12 cellular contexts compared by ENCODE assay signal in genomic region chr20:25148982-25149846, GRCh38. TPM values are rescaled to one million over a fixed set of nuclear protein-coding genes. Genes with fewer than 3 reads are reported as not detected.
DNase-seq lines count a peak whose midpoint lies in the region; ATAC-seq, FAIRE-seq and TF ChIP-seq lines count a peak whose summit lies in the region.
"Had no signal": no experiment of that assay in that cellular context is flagged by ENCODE, and none has a peak within 500 bp of the region (broad histone marks: within the 10 kb centered on the region; RNA-seq: fewer than 3 reads in every experiment).

No MANE protein-coding gene starts in this region.

- peak overlapping the region; percentile 37 for H3K4me2 ChIP-seq in keratinocyte (ENCODE audit: control insufficient read depth, extremely low read depth, insufficient read depth, low read depth, low read length)

- peaks cover 26% of the 10 kb centered on the region for H3K27me3 ChIP-seq in keratinocyte (ENCODE audit: control insufficient read depth, extremely low read depth, insufficient read depth, low read length)
- H3K27me3 ChIP-seq: Peyer's patch had no signal

- H3K4me3 ChIP-seq in keratinocyte (ENCODE audit: control insufficient read depth in 2 of 3, extremely low read depth in 1 of 3, insufficient read depth in 2 of 3, low read depth in 1 of 3, low read length in 3 of 3): no peak overlapping the region

- no peaks in the 10 kb centered on the region for H3K9me3 Mint-ChIP-seq in activated CD4-positive, alpha-beta T cell treated with anti-CD3 and anti-CD28 coated beads, Interleukin-2, amount 10 ng/mL, durations not matched to agents 24 days and 14 days
- H3K9me3 Mint-ChIP-seq in activated naive CD8-positive, alpha-beta T cell (ENCODE audit: low read depth): no peaks in the 10 kb centered on the region
- no peaks in the 10 kb centered on the region for H3K9me3 Mint-ChIP-seq in stimulated activated memory B cell treated with anti-CD40 and anti-IgM and Interleukin-4, amounts not matched to agents 10 μg/mL and 1 μg/mL and 100 μg/mL, for 72 hours

- H3K27me3 Mint-ChIP-seq in activated CD4-positive, alpha-beta T cell treated with anti-CD3 and anti-CD28 coated beads, Interleukin-2, amount 10 ng/mL, durations not matched to agents 24 days and 14 days: peaks cover 28% of the 10 kb centered on the region
- peaks cover 4% of the 10 kb centered on the region for H3K27me3 Mint-ChIP-seq in activated naive CD8-positive, alpha-beta T cell
- peaks cover 62% of the 10 kb centered on the region for H3K27me3 Mint-ChIP-seq in stimulated activated memory B cell treated with anti-CD40 and anti-IgM and Interleukin-4, amounts not matched to agents 10 μg/mL and 1 μg/mL and 100 μg/mL, for 72 hours

- H3K36me3 Mint-ChIP-seq in activated CD4-positive, alpha-beta T cell treated with anti-CD3 and anti-CD28 coated beads, Interleukin-2, amount 10 ng/mL, durations not matched to agents 24 days and 14 days (ENCODE audit: low read depth): no peaks in the 10 kb centered on the region
- H3K36me3 Mint-ChIP-seq in activated naive CD8-positive, alpha-beta T cell: peaks cover 4% of the 10 kb centered on the region
- no peaks in the 10 kb centered on the region for H3K36me3 Mint-ChIP-seq in stimulated activated memory B cell treated with anti-CD40 and anti-IgM and Interleukin-4, amounts not matched to agents 10 μg/mL and 1 μg/mL and 100 μg/mL, for 72 hours

- no peaks in the 10 kb centered on the region for H3K36me3 ChIP-seq in keratinocyte (ENCODE audit: control insufficient read depth in 2 of 2, extremely low read depth in 1 of 2, insufficient read depth in 2 of 2, low read length in 2 of 2)
- H3K36me3 ChIP-seq: Peyer's patch, transverse colon had no signal

- intact Hi-C loops in activated CD4-positive, alpha-beta T cell treated with anti-CD3 and anti-CD28 coated beads, Interleukin-2, amount 10 ng/mL, durations not matched to agents 24 days and 14 days (cut with micrococcal nuclease): loop anchor here (10.0 kb wide), 1 partner anchor 64 kb away; the partner anchor contains the start of gene VSX1

- H3K9me3 ChIP-seq in keratinocyte (ENCODE audit: control insufficient read depth, low read depth, low read length): no peaks in the 10 kb centered on the region
- H3K9me3 ChIP-seq: Peyer's patch, transverse colon had no signal

- FAIRE-seq in keratinocyte (lab: Jason Lieb, UNC): no peak
- FAIRE-seq: frontal cortex had no signal

- H4K20me1 ChIP-seq in keratinocyte (ENCODE audit: control insufficient read depth, extremely low read depth, insufficient read depth, low read length): no peaks in the 10 kb centered on the region

- no peak overlapping the region for H3K27ac ChIP-seq in keratinocyte (ENCODE audit: control insufficient read depth, insufficient read depth, low read length)
- H3K27ac ChIP-seq: Peyer's patch, transverse colon had no signal

- H2AFZ ChIP-seq in keratinocyte (ENCODE audit: control insufficient read depth, low read length): peak overlapping the region; percentile 82

- H3K9me1 ChIP-seq in keratinocyte (ENCODE audit: control insufficient read depth, extremely low read depth, insufficient read depth, low read length): no peaks in the 10 kb centered on the region

- no peak overlapping the region for H3K9ac ChIP-seq in keratinocyte (ENCODE audit: control insufficient read depth, extremely low read depth, insufficient read depth, low read length)

- ATAC-seq in stimulated activated memory B cell treated with anti-CD40 and anti-IgM and Interleukin-4, amounts not matched to agents 10 μg/mL and 1 μg/mL and 100 μg/mL, for 72 hours: no peak

- H3K27ac Mint-ChIP-seq in activated CD4-positive, alpha-beta T cell treated with anti-CD3 and anti-CD28 coated beads, Interleukin-2, amount 10 ng/mL, durations not matched to agents 24 days and 14 days: no peak overlapping the region
- peak overlapping the region; percentile 90 for H3K27ac Mint-ChIP-seq in activated naive CD8-positive, alpha-beta T cell
- H3K27ac Mint-ChIP-seq in stimulated activated memory B cell treated with anti-CD40 and anti-IgM and Interleukin-4, amounts not matched to agents 10 μg/mL and 1 μg/mL and 100 μg/mL, for 72 hours: peak overlapping the region; percentile 44

- peaks cover 4% of the 10 kb centered on the region for H3K4me1 Mint-ChIP-seq in activated CD4-positive, alpha-beta T cell treated with anti-CD3 and anti-CD28 coated beads, Interleukin-2, amount 10 ng/mL, durations not matched to agents 24 days and 14 days
- H3K4me1 Mint-ChIP-seq in activated naive CD8-positive, alpha-beta T cell (ENCODE audit: low read depth): peaks cover 7% of the 10 kb centered on the region
- H3K4me1 Mint-ChIP-seq in stimulated activated memory B cell treated with anti-CD40 and anti-IgM and Interleukin-4, amounts not matched to agents 10 μg/mL and 1 μg/mL and 100 μg/mL, for 72 hours: peaks cover 8% of the 10 kb centered on the region

- DNase-seq in activated CD4-positive, alpha-beta T cell treated with anti-CD3 and anti-CD28 coated beads, Interleukin-2, amount 10 ng/mL, durations not matched to agents 24 days and 14 days: no peak
- DNase-seq in activated CD4-positive, alpha-beta T cell treated with anti-CD3 and anti-CD28 coated beads for 1 hour: no peak
- DNase-seq in keratinocyte (ENCODE audit: low read depth, low spot score): no peak
- no peak for DNase-seq in stimulated activated CD4-positive, alpha-beta T cell treated with anti-CD3 and anti-CD28 coated beads, Interleukin-12 subunit alpha, Interleukin-12 subunit beta, amount 100 ng/mL, for 4 hours
- no peak for DNase-seq in SKM-1 treated with dmso at 0.1 percent for 144 hours (lab: John Stamatoyannopoulos, UW; ENCODE audit: unreplicated experiment)
- DNase-seq in COLO668 (lab: John Stamatoyannopoulos, UW; ENCODE audit: unreplicated experiment): no peak
- DNase-seq: NCI-H187 had no signal

- peak overlapping the region; percentile 82 for H3K4me3 Mint-ChIP-seq in activated CD4-positive, alpha-beta T cell treated with anti-CD3 and anti-CD28 coated beads, Interleukin-2, amount 10 ng/mL, durations not matched to agents 24 days and 14 days
- peak overlapping the region; percentile 91 for H3K4me3 Mint-ChIP-seq in activated naive CD8-positive, alpha-beta T cell
- peak overlapping the region; percentile 81 for H3K4me3 Mint-ChIP-seq in stimulated activated memory B cell treated with anti-CD40 and anti-IgM and Interleukin-4, amounts not matched to agents 10 μg/mL and 1 μg/mL and 100 μg/mL, for 72 hours

- TF ChIP-seq CTCF in keratinocyte (optimal IDR thresholded peaks at IDR 0.05 in 1 of 3, IDR thresholded peaks at IDR 0.05 in 1 of 3, conservative IDR thresholded peaks at IDR 0.05 in 1 of 3; ENCODE audit: extremely low read depth in 1 of 3, insufficient read depth in 2 of 3, low read length in 3 of 3): no peak

- dilution Hi-C loops in keratinocyte (cut with MboI; ENCODE audit: extremely low pct_ligation_motif_present, low sequenced_read_pairs): no loop called here

- no peaks in the 10 kb centered on the region for H3K4me1 ChIP-seq in keratinocyte (ENCODE audit: control insufficient read depth, extremely low read depth, insufficient read depth, low read length)

- no peaks in the 10 kb centered on the region for H3K79me2 ChIP-seq in keratinocyte (ENCODE audit: control insufficient read depth, insufficient read depth, low read length)

RNA-seq across cellular contexts. Expression of gene ENTPD6, which starts 46.3 kb away (rescaled TPM):
- total RNA-seq in activated CD4-positive, alpha-beta T cell treated with anti-CD3 and anti-CD28 coated beads, Interleukin-2, amount 10 ng/mL, durations not matched to agents 24 days and 14 days: 42.1 and 44.2 TPM in 2 replicates
- polyA plus RNA-seq in keratinocyte: 57.8 to 62.0 TPM (median 58.0 TPM) in 3 replicates
- 21.1 TPM for polyA plus RNA-seq in keratinocyte (2011; ENCODE audit: low read depth)
- polyA plus RNA-seq in keratinocyte (2011; cell fraction: cytosol; rRNA removed): 34.1 and 47.9 TPM in 2 replicates
- polyA plus RNA-seq in keratinocyte (2011; cell fraction: nucleus; rRNA removed): 110 and 122 TPM in 2 replicates
- 45.3 and 56.1 TPM in 2 replicates for polyA plus RNA-seq in keratinocyte (2012; ENCODE audit: low replicate concordance)
- 55.2 to 77.9 TPM (median 63.6 TPM) in 3 replicates for polyA minus RNA-seq in keratinocyte
- polyA minus RNA-seq in keratinocyte (2011; cell fraction: cytosol; rRNA and poly(A)+ RNA removed): 44.1 TPM
- 48.5 and 57.2 TPM in 2 replicates for polyA minus RNA-seq in keratinocyte (2011; cell fraction: nucleus; rRNA and poly(A)+ RNA removed)
